30 cellular contexts compared by ENCODE assay signal in genomic region chr11:4511267-4511666, GRCh38. TPM values are rescaled to one million over a fixed set of nuclear protein-coding genes. Genes with fewer than 3 reads are reported as not detected.
"Had no signal": no experiment of that assay in that cellular context is flagged by ENCODE, and none has a peak within 500 bp of the region (broad histone marks: within the 10 kb centered on the region; RNA-seq: fewer than 3 reads in every experiment).

No MANE protein-coding gene starts in this region.

- H3K4me1 Mint-ChIP-seq: immature natural killer cell, mesothelial cell of epicardium, natural killer cell, T-cell had no signal

- H3K36me3 ChIP-seq: adrenal gland, ascending aorta, brain microvascular endothelial cell, esophagus squamous epithelium, left lung, sigmoid colon, thyroid gland, uterus, WERI-Rb-1 had no signal

- H3K9me3 Mint-ChIP-seq: activated T-cell treated with anti-CD3 and anti-CD28 coated beads, Interleukin-2, amount 50 U/mL, for 4 hours; activated T-helper 2 cell treated with anti-CD3 and anti-CD28 coated beads, Interferon-gamma antibody, Interleukin-2, Interleukin-4, amounts not matched to agents 10 μg/mL and 5 μg/mL and 100 μg/mL, durations not matched to agents 14 hours and 24 hours and 36 hours; T-helper 2 cell treated with Interferon-gamma antibody and Interleukin-4, amounts not matched to agents 5 μg/mL and 100 μg/mL, for 36 hours had no signal

- ATAC-seq: activated T-cell treated with anti-CD3 and anti-CD28 coated beads, Interleukin-2, amount 50 U/mL, for 4 hours; effector memory CD8-positive, alpha-beta T cell; natural killer cell; T-cell had no signal

- H3K27me3 ChIP-seq: adrenal gland, ascending aorta, brain microvascular endothelial cell, esophagus squamous epithelium, left lung, sigmoid colon, thyroid gland, uterus had no signal

- H3K9me3 ChIP-seq: adrenal gland, ascending aorta, esophagus squamous epithelium, left lung, sigmoid colon, thyroid gland, uterus had no signal

- H3K4me3 Mint-ChIP-seq: activated naive CD8-positive, alpha-beta T cell; activated T-cell treated with anti-CD3 and anti-CD28 coated beads, Interleukin-2, amount 50 U/mL, for 4 hours; effector memory CD8-positive, alpha-beta T cell; immature natural killer cell; mesothelial cell of epicardium; natural killer cell; T-cell; T-helper 2 cell treated with Interferon-gamma antibody and Interleukin-4, amounts not matched to agents 5 μg/mL and 100 μg/mL, for 36 hours had no signal

- H3K27ac Mint-ChIP-seq: activated naive CD8-positive, alpha-beta T cell; activated T-helper 2 cell treated with anti-CD3 and anti-CD28 coated beads, Interferon-gamma antibody, Interleukin-2, Interleukin-4, amounts not matched to agents 10 μg/mL and 5 μg/mL and 100 μg/mL, durations not matched to agents 14 hours and 24 hours and 36 hours; effector memory CD8-positive, alpha-beta T cell; immature natural killer cell; mesothelial cell of epicardium; natural killer cell; progenitor cell of endocrine pancreas; T-cell; T-helper 2 cell treated with Interferon-gamma antibody and Interleukin-4, amounts not matched to agents 5 μg/mL and 100 μg/mL, for 36 hours had no signal

- H3K4me1 ChIP-seq: adrenal gland, ascending aorta, left lung, uterus had no signal

- H3K27ac ChIP-seq: adrenal gland, ascending aorta, brain microvascular endothelial cell, thyroid gland, uterus, WERI-Rb-1 had no signal

- H3K36me3 Mint-ChIP-seq: immature natural killer cell, mesothelial cell of epicardium, natural killer cell, T-cell had no signal

- H3K4me3 ChIP-seq: adrenal gland, ascending aorta, esophagus squamous epithelium, left lung, sigmoid colon, thyroid gland, uterus had no signal

- DNase-seq: activated CD4-positive, CD25-positive, alpha-beta regulatory T cell treated with anti-CD3 and anti-CD28 coated beads, Interleukin-2, amount 50 U/mL, for 72 hours; activated naive CD4-positive, alpha-beta T cell; activated T-cell treated with anti-CD3 and anti-CD28 coated beads, Interleukin-2, amount 50 U/mL, for 4 hours; adrenal gland; brain microvascular endothelial cell; central memory CD4-positive, alpha-beta T cell; effector memory CD8-positive, alpha-beta T cell; esophagus squamous epithelium; immature natural killer cell; left lung; mammary epithelial cell; natural killer cell; retina; sigmoid colon; stimulated activated CD4-positive, alpha-beta T cell treated with anti-CD3 and anti-CD28 coated beads, Interleukin-4, amount 100 ng/mL, for 1 hour; stimulated activated naive CD4-positive, alpha-beta T cell treated with Interleukin-2 at 50 U/mL for 16 hours; T-cell; uterus; WERI-Rb-1 had no signal

RNA-seq across cellular contexts. Expression of gene OR52K1, which starts 28.8 kb away (rescaled TPM):
- total RNA-seq: activated T-helper 2 cell treated with anti-CD3 and anti-CD28 coated beads, Interferon-gamma antibody, Interleukin-2, Interleukin-4, amounts not matched to agents 10 μg/mL and 5 μg/mL and 100 μg/mL, durations not matched to agents 14 hours and 24 hours and 36 hours; ascending aorta; dermis microvascular lymphatic vessel endothelial cell; esophagus squamous epithelium; glomerular endothelial cell; kidney epithelial cell; mammary epithelial cell; mesothelial cell of epicardium; natural killer cell; osteoblast; progenitor cell of endocrine pancreas; T-cell; thyroid gland; uterus had no signal

RNA-seq across cellular contexts. Expression of gene OR52M1, which starts 33.7 kb away (rescaled TPM):
- total RNA-seq: activated T-cell treated with anti-CD3 and anti-CD28 coated beads, Interleukin-2, amount 50 U/mL, for 4 hours; activated T-helper 2 cell treated with anti-CD3 and anti-CD28 coated beads, Interferon-gamma antibody, Interleukin-2, Interleukin-4, amounts not matched to agents 10 μg/mL and 5 μg/mL and 100 μg/mL, durations not matched to agents 14 hours and 24 hours and 36 hours; adrenal gland; ascending aorta; dermis microvascular lymphatic vessel endothelial cell; esophagus squamous epithelium; glomerular endothelial cell; kidney epithelial cell; left lung; mammary epithelial cell; mesothelial cell of epicardium; natural killer cell; osteoblast; progenitor cell of endocrine pancreas; sigmoid colon; T-cell; thyroid gland; uterus had no signal
